25 cellular contexts compared by ENCODE assay signal in the genomic region with DNA sequence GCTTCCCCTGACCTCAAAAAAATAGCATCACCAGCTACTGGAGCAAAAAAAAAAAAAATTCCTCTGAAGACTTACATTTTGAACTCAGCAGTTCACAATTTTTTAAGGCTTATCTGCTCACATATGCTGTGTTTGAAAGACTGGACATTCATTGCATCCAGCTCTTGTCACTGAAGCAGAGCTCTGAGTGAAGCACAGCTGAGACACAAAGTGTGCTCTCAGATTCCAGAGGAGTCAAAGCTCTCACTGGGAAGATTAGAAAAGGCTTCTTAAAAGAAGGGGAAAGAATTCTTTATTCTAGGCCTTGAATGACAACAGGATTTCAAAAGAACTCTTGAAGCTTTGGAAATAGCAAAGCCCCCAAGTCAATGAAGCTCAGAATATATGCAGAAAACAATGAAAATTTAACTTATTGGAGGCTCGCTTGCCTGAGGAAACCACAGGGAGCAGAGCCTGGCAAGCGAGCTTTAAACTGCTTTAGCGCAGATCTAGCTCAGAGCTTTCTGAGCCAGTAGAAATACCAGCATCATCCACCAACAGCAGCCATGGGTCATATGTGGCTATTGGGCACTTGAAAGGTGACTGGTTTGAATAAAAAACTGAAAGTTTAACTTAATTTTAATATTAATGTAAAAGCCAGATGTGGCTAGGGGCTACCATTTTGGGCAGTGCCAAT.
A peak's percentile ranks its signal among the peaks of the same experiment; 100 is the strongest.
DNase-seq lines count a peak whose midpoint lies in the region; ATAC-seq, FAIRE-seq and TF ChIP-seq lines count a peak whose summit lies in the region.
"Had no signal": no experiment of that assay in that cellular context is flagged by ENCODE, and none has a peak within 500 bp of the region (broad histone marks: within the 10 kb centered on the region; RNA-seq: fewer than 3 reads in every experiment).

No MANE protein-coding gene starts in this region.

- DNase-seq in A549 (ENCODE audit: low read depth in 1 of 2, low spot score in 1 of 2) (no peak), IMR-90 (peak; percentile 17), esophagus muscularis mucosa (ENCODE audit: extremely low spot score) (no peak), nephron progenitor cell (no peak), NCI-H187 (lab: John Stamatoyannopoulos, UW) (no peak), dedifferentiated amniotic fluid mesenchymal stem cell (ENCODE audit: extremely low spot score) (no peak), NCI-H146 treated with DMSO at 0.1 percent for 48 hours (lab: John Stamatoyannopoulos, UW; ENCODE audit: unreplicated experiment) (no peak), posterior vena cava (ENCODE audit: low spot score) (no peak)
- DNase-seq: activated CD4-positive, alpha-beta T cell treated with anti-CD3 and anti-CD28 coated beads, Interleukin-2, amount 10 ng/mL, durations not matched to agents 7 days and 5 days; activated effector memory CD4-positive, alpha-beta T cell treated with Interleukin-2 at 50 U/mL for 16 hours; activated naive CD8-positive, alpha-beta T cell treated with anti-CD3 and anti-CD28 coated beads, Interleukin-2, amount 50 U/mL, for 24 hours; dorsolateral prefrontal cortex; erythroblast; left colon; mucosa of descending colon; NCI-H1436 treated with DMSO at 0.1 percent for 48 hours; occipital lobe; PC-9; right lobe of liver; SHP77 treated with DMSO at 0.1 percent for 48 hours; T-helper 1 cell; testis had no signal

- intact Hi-C loops in IMR-90 (cut with micrococcal nuclease) (loop anchor here (2.0 to 10.0 kb wide), 4 partner anchors 154 to 464 kb away; a partner anchor contains a TSS), esophagus muscularis mucosa (cut with DNase I) (loop anchor here (5.0 to 10.0 kb wide), 2 partner anchors 374 to 464 kb away; no protein-coding TSS in a partner anchor), posterior vena cava (cut with DNase I) (loop anchor here in 1 of 2 donors (10.0 kb wide), 1 partner anchor 366 kb away; a partner anchor contains a TSS)

- TF ChIP-seq EP300 in A549 (IDR thresholded peaks at IDR 0.05) = no peak
- TF ChIP-seq EP300 in esophagus muscularis mucosa (IDR thresholded peaks at IDR 0.05) = no peak

- H3K23ac ChIP-seq in IMR-90 (ENCODE audit: low read depth, low read length) = peak overlapping the region; percentile 35; the same call in 1 of the 2 replicates

- no TSS peak for BruUV-seq in IMR-90 (replicated peaks; lab: Mats Ljungman, UMichigan)

- peaks cover 4% of the 10 kb centered on the region for H3K9me1 ChIP-seq in IMR-90 (ENCODE audit: insufficient read depth, low read length)

- peak overlapping the region; percentile 18 to 64; a peak in 1 of 4 replicates for H4K8ac ChIP-seq in IMR-90 (ENCODE audit: low read depth in 2 of 2, low read length in 2 of 2)

- FAIRE-seq in A549 (lab: Jason Lieb, UNC) = no peak
- FAIRE-seq: GM18507 had no signal

- H3K4me3 Mint-ChIP-seq in nephron progenitor cell = no peak overlapping the region
- H3K4me3 Mint-ChIP-seq: activated CD4-positive, alpha-beta T cell treated with anti-CD3 and anti-CD28 coated beads, Interleukin-2, amount 10 ng/mL, durations not matched to agents 7 days and 5 days; activated naive CD8-positive, alpha-beta T cell treated with anti-CD3 and anti-CD28 coated beads, Interleukin-2, amount 50 U/mL, for 24 hours; stimulated activated memory B cell treated with anti-CD40 and anti-IgM and Interleukin-4, amounts not matched to agents 10 μg/mL and 1 μg/mL and 100 μg/mL, for 72 hours had no signal

- H3K9me3 ChIP-seq in A549 = no peaks in the 10 kb centered on the region
- H3K9me3 ChIP-seq in IMR-90 (ENCODE audit: control insufficient read depth, insufficient read depth, low read length) = no peaks in the 10 kb centered on the region
- no peaks in the 10 kb centered on the region for H3K9me3 ChIP-seq in esophagus muscularis mucosa
- H3K9me3 ChIP-seq: BLaER1 treated with 17β-estradiol and CSF1 and Interleukin-3, amounts not matched to agents 10 nM and 100 nM; mucosa of descending colon; right lobe of liver; testis had no signal

- TF ChIP-seq POLR2A in A549 (IDR thresholded peaks at IDR 0.05; ENCODE audit: low read length) (no peak), IMR-90 (IDR thresholded peaks at IDR 0.05; ENCODE audit: low read depth, low read length) (no peak), esophagus muscularis mucosa (IDR thresholded peaks at IDR 0.05; ENCODE audit: low read depth) (no peak)

- H2BK20ac ChIP-seq in IMR-90 (ENCODE audit: low read depth, low read length) = peak overlapping the region; percentile 92

- no peaks in the 10 kb centered on the region for H4K20me1 ChIP-seq in IMR-90 (ENCODE audit: insufficient read depth, low read length)
- H4K20me1 ChIP-seq: BLaER1 treated with 17β-estradiol and CSF1 and Interleukin-3, amounts not matched to agents 10 nM and 100 nM had no signal

- dilution Hi-C loops in IMR-90 (cut with HindIII; ENCODE audit: low sequenced_read_pairs, unreplicated experiment) = no loop called here

- H3K9me3 Mint-ChIP-seq in nephron progenitor cell = no peaks in the 10 kb centered on the region
- H3K9me3 Mint-ChIP-seq: activated CD4-positive, alpha-beta T cell treated with anti-CD3 and anti-CD28 coated beads, Interleukin-2, amount 10 ng/mL, durations not matched to agents 7 days and 5 days; activated naive CD8-positive, alpha-beta T cell treated with anti-CD3 and anti-CD28 coated beads, Interleukin-2, amount 50 U/mL, for 24 hours; stimulated activated memory B cell treated with anti-CD40 and anti-IgM and Interleukin-4, amounts not matched to agents 10 μg/mL and 1 μg/mL and 100 μg/mL, for 72 hours had no signal

- H3K27me3 ChIP-seq in IMR-90 (ENCODE audit: control insufficient read depth, insufficient read depth, low read length) (no peaks in the 10 kb centered on the region), esophagus muscularis mucosa (no peaks in the 10 kb centered on the region)
- H3K27me3 ChIP-seq: BLaER1 treated with 17β-estradiol and CSF1 and Interleukin-3, amounts not matched to agents 10 nM and 100 nM; dorsolateral prefrontal cortex; right lobe of liver; testis had no signal

- POLR2A ChIA-PET in A549 (lab: Yijun Ruan, JAX) (interaction anchor here (0.6 to 1.6 kb wide), 3 partner anchors 152 to 359 kb away, joined by 5 to 6 read pairs (median 5); no protein-coding TSS in a partner anchor), IMR-90 (lab: Charles Lee; ENCODE audit: unreplicated experiment) (no interaction called here)

- peak overlapping the region; percentile 61; the same call in 2 of the 3 replicates for H2BK15ac ChIP-seq in IMR-90 (ENCODE audit: low read depth, low read length)

- H3K36me3 ChIP-seq in IMR-90 (ENCODE audit: control insufficient read depth, insufficient read depth, low read length) (no peaks in the 10 kb centered on the region), esophagus muscularis mucosa (no peaks in the 10 kb centered on the region)
- H3K36me3 ChIP-seq: BLaER1 treated with 17β-estradiol and CSF1 and Interleukin-3, amounts not matched to agents 10 nM and 100 nM; right lobe of liver had no signal

- H2AK9ac ChIP-seq in IMR-90 (replicated peaks; ENCODE audit: low read depth, low read length, poor library complexity) = no peak overlapping the region

- H3K27ac ChIP-seq in A549 = peak overlapping the region; percentile 56 to 79; a peak in 5 of 6 replicates
- peak overlapping the region; percentile 10; the same call in 1 of the 2 replicates for H3K27ac ChIP-seq in IMR-90 (ENCODE audit: insufficient read depth, low read length)
- peak overlapping the region; percentile 22 to 50 (median 34) for H3K27ac ChIP-seq in esophagus muscularis mucosa (replicated peaks in 1 of 4)
- H3K27ac ChIP-seq: BLaER1 treated with 17β-estradiol and CSF1 and Interleukin-3, amounts not matched to agents 10 nM and 100 nM; dorsolateral prefrontal cortex; PC-9; right lobe of liver; testis had no signal

- H3K4me1 Mint-ChIP-seq in nephron progenitor cell = peaks cover 23% of the 10 kb centered on the region
- H3K4me1 Mint-ChIP-seq: activated CD4-positive, alpha-beta T cell treated with anti-CD3 and anti-CD28 coated beads, Interleukin-2, amount 10 ng/mL, durations not matched to agents 7 days and 5 days; activated naive CD8-positive, alpha-beta T cell treated with anti-CD3 and anti-CD28 coated beads, Interleukin-2, amount 50 U/mL, for 24 hours; stimulated activated memory B cell treated with anti-CD40 and anti-IgM and Interleukin-4, amounts not matched to agents 10 μg/mL and 1 μg/mL and 100 μg/mL, for 72 hours had no signal

- peak overlapping the region; percentile 74 for H3K4ac ChIP-seq in IMR-90 (ENCODE audit: low read depth, low read length)

- peak overlapping the region; percentile 48; the same call in 1 of the 2 replicates for H3K9ac ChIP-seq in IMR-90 (ENCODE audit: low read depth, low read length)
- H3K9ac ChIP-seq: BLaER1 treated with 17β-estradiol and CSF1 and Interleukin-3, amounts not matched to agents 10 nM and 100 nM had no signal

- H3K27me3 Mint-ChIP-seq in nephron progenitor cell (ENCODE audit: low read depth, poor library complexity) = no peaks in the 10 kb centered on the region
- H3K27me3 Mint-ChIP-seq: activated CD4-positive, alpha-beta T cell treated with anti-CD3 and anti-CD28 coated beads, Interleukin-2, amount 10 ng/mL, durations not matched to agents 7 days and 5 days; activated naive CD8-positive, alpha-beta T cell treated with anti-CD3 and anti-CD28 coated beads, Interleukin-2, amount 50 U/mL, for 24 hours; stimulated activated memory B cell treated with anti-CD40 and anti-IgM and Interleukin-4, amounts not matched to agents 10 μg/mL and 1 μg/mL and 100 μg/mL, for 72 hours had no signal

- no peak for TF ChIP-seq RAD21 in A549 (conservative IDR thresholded peaks at IDR 0.05 in 1 of 2, IDR thresholded peaks at IDR 0.05 in 1 of 2)
- no peak for TF ChIP-seq RAD21 in IMR-90 (IDR thresholded peaks at IDR 0.05; ENCODE audit: low read length)

- peak overlapping the region; percentile 14 for H3K18ac ChIP-seq in IMR-90 (ENCODE audit: low read depth, low read length)

- in situ Hi-C loops in IMR-90 (cut with MboI; ENCODE audit: low sequenced_read_pairs) = no loop called here

- no peaks in the 10 kb centered on the region for H3K36me3 Mint-ChIP-seq in nephron progenitor cell (ENCODE audit: low read depth)
- H3K36me3 Mint-ChIP-seq: stimulated activated memory B cell treated with anti-CD40 and anti-IgM and Interleukin-4, amounts not matched to agents 10 μg/mL and 1 μg/mL and 100 μg/mL, for 72 hours had no signal

- H4K91ac ChIP-seq in IMR-90 (ENCODE audit: insufficient read depth, low read depth, low read length) = peak overlapping the region; percentile 47

- CTCF ChIA-PET in A549 (lab: Yijun Ruan, JAX) = interaction anchor here (1.3 to 4.0 kb wide), 5 partner anchors 47 to 874 kb away, joined by 3 to 17 read pairs (median 4); a partner anchor contains a TSS
- CTCF ChIA-PET in IMR-90 (lab: Yijun Ruan, JAX) = interaction anchor here (1.3 to 1.4 kb wide), 2 partner anchors 74 to 135 kb away, joined by 3 to 4 read pairs; no protein-coding TSS in a partner anchor

- H3K4me2 ChIP-seq in A549 (peak overlapping the region; percentile 59; the same call in 2 of the 3 replicates), IMR-90 (ENCODE audit: low read depth, low read length) (no peak overlapping the region)
- H3K4me2 ChIP-seq: BLaER1 treated with 17β-estradiol and CSF1 and Interleukin-3, amounts not matched to agents 10 nM and 100 nM; PC-9 had no signal

- peak overlapping the region; percentile 44 for H3K27ac Mint-ChIP-seq in nephron progenitor cell
- H3K27ac Mint-ChIP-seq: activated CD4-positive, alpha-beta T cell treated with anti-CD3 and anti-CD28 coated beads, Interleukin-2, amount 10 ng/mL, durations not matched to agents 7 days and 5 days; activated naive CD8-positive, alpha-beta T cell treated with anti-CD3 and anti-CD28 coated beads, Interleukin-2, amount 50 U/mL, for 24 hours; stimulated activated memory B cell treated with anti-CD40 and anti-IgM and Interleukin-4, amounts not matched to agents 10 μg/mL and 1 μg/mL and 100 μg/mL, for 72 hours had no signal

- H3K4me3 ChIP-seq in A549 = no peak overlapping the region
- H3K4me3 ChIP-seq in IMR-90 (ENCODE audit: insufficient read depth, low read depth, low read length) = no peak overlapping the region
- no peak overlapping the region for H3K4me3 ChIP-seq in esophagus muscularis mucosa
- H3K4me3 ChIP-seq: BLaER1 treated with 17β-estradiol and CSF1 and Interleukin-3, amounts not matched to agents 10 nM and 100 nM; dorsolateral prefrontal cortex; mucosa of descending colon; PC-9; right lobe of liver; testis had no signal

- peak overlapping the region; percentile 60 for H2BK5ac ChIP-seq in IMR-90 (ENCODE audit: low read depth, low read length, poor library complexity, severe bottlenecking)

- peak overlapping the region; percentile 87 for H2BK120ac ChIP-seq in IMR-90 (ENCODE audit: low read depth, low read length)

- peak overlapping the region; percentile 28 for H2AFZ ChIP-seq in IMR-90 (replicated peaks; ENCODE audit: low read length, poor library complexity)
- H2AFZ ChIP-seq: PC-9 had no signal

- no peaks in the 10 kb centered on the region for H3K79me1 ChIP-seq in IMR-90 (ENCODE audit: low read depth in 1 of 2, low read length in 2 of 2)

- peaks cover 51% of the 10 kb centered on the region for H3K4me1 ChIP-seq in A549
- peaks cover 11% of the 10 kb centered on the region for H3K4me1 ChIP-seq in IMR-90 (ENCODE audit: control insufficient read depth, insufficient read depth, low read length)
- peaks cover 16 to 43% (median 36%) of the 10 kb centered on the region in 4 donors for H3K4me1 ChIP-seq in esophagus muscularis mucosa
- H3K4me1 ChIP-seq: BLaER1 treated with 17β-estradiol and CSF1 and Interleukin-3, amounts not matched to agents 10 nM and 100 nM had no signal

- ATAC-seq in A549 (no peak), IMR-90 (ENCODE audit: low read depth) (no peak; the same call in 1 of the 2 replicates)
- ATAC-seq: activated naive CD8-positive, alpha-beta T cell treated with anti-CD3 and anti-CD28 coated beads, Interleukin-2, amount 50 U/mL, for 24 hours; left colon; mucosa of descending colon; right lobe of liver; stimulated activated memory B cell treated with anti-CD40 and anti-IgM and Interleukin-4, amounts not matched to agents 10 μg/mL and 1 μg/mL and 100 μg/mL, for 72 hours had no signal

- WGBS in A549 (ENCODE audit: missing lambda C conversion rate) = 94% methylated on average over 3 of the region's 3 CpGs
- no CpG with 5 or more reads among the region's 3 CpGs for WGBS in IMR-90 (ENCODE audit: extremely low coverage in 2 of 2, insufficient read length in 1 of 2), 2 experiments
- WGBS in esophagus muscularis mucosa = 98% methylated on average over 3 of the region's 3 CpGs

- H4K5ac ChIP-seq in IMR-90 (ENCODE audit: low read depth, low read length) = peak overlapping the region; percentile 1

- H3K56ac ChIP-seq in IMR-90 (ENCODE audit: extremely low read depth, insufficient read depth, low read length) = no peak overlapping the region; the same call in 1 of the 2 replicates

- H3K14ac ChIP-seq in IMR-90 (replicated peaks; ENCODE audit: low read depth, low read length) = peak overlapping the region; percentile 53

- TF ChIP-seq CTCF in A549 (IDR thresholded peaks at IDR 0.05) (no peak), IMR-90 (conservative IDR thresholded peaks at IDR 0.05; ENCODE audit: low read depth, low read length) (no peak), esophagus muscularis mucosa (IDR thresholded peaks at IDR 0.05) (no peak), nephron progenitor cell (IDR thresholded peaks at IDR 0.05) (no peak)

- H2AK5ac ChIP-seq in IMR-90 (ENCODE audit: low read depth, low read length) = peak overlapping the region; percentile 81

Comparison
In these comparisons a context has a peak if more than half of its experiments do, and no peak if none do; other contexts are left out.
1. H3K27ac ChIP-seq: peak in every context shown above with its lines; median percentile 68 in A549; 34 in esophagus muscularis mucosa; 10 in IMR-90.